Comparison of ENCODE assay signal across 8 cellular contexts in genomic region chr5:181189962-181190710, GRCh38. TPM values are rescaled to one million over a fixed set of nuclear protein-coding genes. Genes with fewer than 3 reads are reported as not detected.
A peak's percentile ranks its signal among the peaks of the same experiment; 100 is the strongest.
DNase-seq lines count a peak whose midpoint lies in the region; ATAC-seq and TF ChIP-seq lines count a peak whose summit lies in the region.

No MANE protein-coding gene starts in this region.

- WGBS in mesodermal cell (ENCODE audit: insufficient coverage in 2 of 2), 2 experiments = 2 to 4% methylated on average over 42 to 45 of the region's 52 CpGs
- WGBS in upper lobe of left lung, 2 donors = 0% methylated on average over 40 of the region's 52 CpGs; no CpG with 5 or more reads in 1 of the 2 donors

- no peaks in the 10 kb centered on the region for H3K36me3 Mint-ChIP-seq in brain

- H3K27ac ChIP-seq in mesodermal cell (ENCODE audit: low read depth, low read length, severe bottlenecking) = no peak overlapping the region
- H3K27ac ChIP-seq in upper lobe of left lung = peak overlapping the region; percentile 54 to 95 (median 90)

- peaks cover 0 to 24% (median 4%) of the 10 kb centered on the region in 5 experiments for H3K9me3 Mint-ChIP-seq in brain

- CTCF ChIA-PET in BJ (lab: Yijun Ruan, JAX) = interaction anchor here (1.1 to 2.7 kb wide), 4 partner anchors 17 to 35 kb away, joined by 4 to 8 read pairs (median 5); no protein-coding TSS in a partner anchor

- H3K4me1 ChIP-seq in mesodermal cell (ENCODE audit: control insufficient read depth, insufficient read depth, low read length, poor library complexity, severe bottlenecking) (peaks cover 9% of the 10 kb centered on the region), upper lobe of left lung (peaks cover 10 to 34% (median 22%) of the 10 kb centered on the region in 4 donors)

- peaks cover 35% of the 10 kb centered on the region for H3K4me1 Mint-ChIP-seq in brain

- no peaks in the 10 kb centered on the region for H3K36me3 ChIP-seq in BJ (ENCODE audit: control insufficient read depth, insufficient read depth, low read length)
- no peaks in the 10 kb centered on the region for H3K36me3 ChIP-seq in mesodermal cell (ENCODE audit: control insufficient read depth, insufficient read depth, low read length)
- H3K36me3 ChIP-seq in upper lobe of left lung = no peaks in the 10 kb centered on the region

- H3K27me3 Mint-ChIP-seq in brain = peaks cover 30% of the 10 kb centered on the region

- no peaks in the 10 kb centered on the region for H3K27me3 ChIP-seq in BJ (ENCODE audit: control insufficient read depth, insufficient read depth, low read length)
- no peaks in the 10 kb centered on the region for H3K27me3 ChIP-seq in upper lobe of left lung

- H3K9me3 ChIP-seq in mesodermal cell (ENCODE audit: control insufficient read depth, low read length) (no peaks in the 10 kb centered on the region), upper lobe of left lung (no peaks in the 10 kb centered on the region)

- POLR2A ChIA-PET in BJ (lab: Charles Lee) = interaction anchor here (0.6 kb wide), 1 partner anchor 13 kb away, joined by 3 read pairs; no protein-coding TSS in a partner anchor

- no peak for ATAC-seq in upper lobe of left lung (ENCODE audit: low FRiP score in 2 of 2)
- ATAC-seq in HG03108 (IDR thresholded peaks at IDR 0.05; ENCODE audit: unreplicated experiment) = no peak
- ATAC-seq in GM19397 (IDR thresholded peaks at IDR 0.05; ENCODE audit: unreplicated experiment) = no peak

- TF ChIP-seq POLR2A in NB4 (IDR thresholded peaks at IDR 0.05; ENCODE audit: extremely low read depth, insufficient read length) = no peak
- TF ChIP-seq POLR2A in upper lobe of left lung (IDR thresholded peaks at IDR 0.05) = no peak

- peak overlapping the region; percentile 22 to 93 (median 64) for H3K27ac Mint-ChIP-seq in brain

- peak overlapping the region; percentile 97 to 100 (median 99) for H3K4me3 Mint-ChIP-seq in brain

- peak overlapping the region; percentile 42 for H3K4me3 ChIP-seq in BJ (ENCODE audit: low read depth, low read length)
- H3K4me3 ChIP-seq in NB4 (ENCODE audit: low read depth, low read length) = peak overlapping the region; percentile 76
- peak overlapping the region; percentile 77 for H3K4me3 ChIP-seq in mesodermal cell (ENCODE audit: extremely low read depth, insufficient read depth, low read length, poor library complexity, severe bottlenecking)
- H3K4me3 ChIP-seq in upper lobe of left lung = peak overlapping the region; percentile 69 to 94 (median 76)

- TF ChIP-seq CTCF in BJ (IDR thresholded peaks at IDR 0.05; ENCODE audit: insufficient read depth, low read depth, low read length) (no peak), NB4 (IDR thresholded peaks at IDR 0.05; ENCODE audit: low read depth, low read length) (no peak), brain (conservative IDR thresholded peaks at IDR 0.05) (no peak), upper lobe of left lung (IDR thresholded peaks at IDR 0.05) (no peak)

- no peak for TF ChIP-seq EP300 in upper lobe of left lung (IDR thresholded peaks at IDR 0.05)

- DNase-seq in BJ (ENCODE audit: low read depth) = no peak
- no peak for DNase-seq in NB4 (ENCODE audit: low read depth)
- DNase-seq in upper lobe of left lung = peak in 1 of 2 donors; percentile 81
- DNase-seq in HuH-7 (ENCODE audit: low spot score) = no peak

RNA-seq across cellular contexts. Expression of gene TRIM7, which starts 14.9 kb away (rescaled TPM):
- polyA plus RNA-seq in BJ (2011; rRNA removed) (3.2 and 3.9 TPM in 2 replicates), brain (ENCODE audit: insufficient read depth, low read depth, low replicate concordance) (0.22 TPM)
- 0.71 and 0.77 TPM in 2 replicates for polyA minus RNA-seq in BJ (2011; rRNA and poly(A)+ RNA removed)
- polyA plus RNA-seq in mesodermal cell (2013, experiment 1 of 2) = 0.37 TPM
- polyA plus RNA-seq in mesodermal cell (2013, experiment 2 of 2) = not detected
- 1 to 10 TPM in 5 of 6 donors, under 1 TPM in 1; 0.83 to 6.7 (median 2.9) TPM for total RNA-seq in upper lobe of left lung

RNA-seq across cellular contexts. Expression of gene TRIM41, which starts 32.9 kb away (rescaled TPM):
- polyA plus RNA-seq in BJ (2011; rRNA removed) (15.2 and 15.9 TPM in 2 replicates), brain (ENCODE audit: insufficient read depth, low read depth, low replicate concordance) (33.0 TPM)
- polyA minus RNA-seq in BJ (2011; rRNA and poly(A)+ RNA removed) = 5.5 and 8.2 TPM in 2 replicates
- polyA plus RNA-seq in mesodermal cell (2013, experiment 1 of 2) = 16.0 TPM
- polyA plus RNA-seq in mesodermal cell (2013, experiment 2 of 2) = 16.1 TPM
- 10 to 100 TPM; 14.4 to 75.4 (median 34.1) TPM for total RNA-seq in upper lobe of left lung

RNA-seq across cellular contexts. Expression of gene OR2V2, which starts 42.8 kb away (rescaled TPM):
- polyA plus RNA-seq in BJ (2011; rRNA removed) = not detected in 2 replicates
- not detected in 2 replicates for polyA minus RNA-seq in BJ (2011; rRNA and poly(A)+ RNA removed)
- not detected for polyA plus RNA-seq in brain (ENCODE audit: insufficient read depth, low read depth, low replicate concordance)
- polyA plus RNA-seq in mesodermal cell (2013, experiment 1 of 2) = not detected
- polyA plus RNA-seq in mesodermal cell (2013, experiment 2 of 2) = not detected
- 1 to 10 TPM in 1 of 6 donors, not detected in 5; 1.6 TPM for total RNA-seq in upper lobe of left lung

RNA-seq across cellular contexts. Expression of gene RACK1, which starts 53.6 kb away (rescaled TPM):
- 6,186 and 8,520 TPM in 2 replicates for polyA plus RNA-seq in BJ (2011; rRNA removed)
- polyA minus RNA-seq in BJ (2011; rRNA and poly(A)+ RNA removed) = 5,808 and 12,219 TPM in 2 replicates
- 2,812 TPM for polyA plus RNA-seq in brain (ENCODE audit: insufficient read depth, low read depth, low replicate concordance)
- 2,439 TPM for polyA plus RNA-seq in mesodermal cell (2013, experiment 1 of 2)
- polyA plus RNA-seq in mesodermal cell (2013, experiment 2 of 2) = 2,115 TPM
- total RNA-seq in upper lobe of left lung = 1,000 to 10,000 TPM in 5 of 6 donors, 100 to 1,000 TPM in 1; 801 to 1,863 (median 1,196) TPM

RNA-seq across cellular contexts. Expression of gene OR2V1, which starts 59.2 kb away (rescaled TPM):
- polyA plus RNA-seq in BJ (2011; rRNA removed) (not detected in 2 replicates), brain (ENCODE audit: insufficient read depth, low read depth, low replicate concordance) (not detected)
- not detected in 2 replicates for polyA minus RNA-seq in BJ (2011; rRNA and poly(A)+ RNA removed)
- not detected for polyA plus RNA-seq in mesodermal cell (2013, experiment 1 of 2)
- not detected for polyA plus RNA-seq in mesodermal cell (2013, experiment 2 of 2)
- total RNA-seq in upper lobe of left lung = not detected
